14 cellular contexts compared by ENCODE assay signal in genomic region chr16:85180047-85180878, GRCh38.
DNase-seq lines count a peak whose midpoint lies in the region; ATAC-seq and TF ChIP-seq lines count a peak whose summit lies in the region.
"Had no signal": no experiment of that assay in that cellular context is flagged by ENCODE, and none has a peak within 500 bp of the region (broad histone marks: within the 10 kb centered on the region; RNA-seq: fewer than 3 reads in every experiment).

No MANE protein-coding gene starts in this region.

- H3K9me3 ChIP-seq in right cardiac atrium (ENCODE audit: control insufficient read depth, low read length) (no peaks in the 10 kb centered on the region), adrenal gland (replicated peaks in 1 of 3) (peaks cover 0 to 8% (median 0%) of the 10 kb centered on the region in 3 donors), lower lobe of right lung (peaks cover 15% of the 10 kb centered on the region)

- peaks cover 5% of the 10 kb centered on the region for H3K4me1 ChIP-seq in right cardiac atrium (ENCODE audit: control insufficient read depth, insufficient read depth, low read length)
- H3K4me1 ChIP-seq in adrenal gland (replicated peaks in 1 of 2) = peaks cover 22 to 39% of the 10 kb centered on the region in 2 donors
- H3K4me1 ChIP-seq in lower lobe of right lung = peaks cover 16% of the 10 kb centered on the region
- H3K4me1 ChIP-seq: Caco-2 had no signal

- DNase-seq in right cardiac atrium (peak in 2 of 3 donors; percentile 4 to 42), cardiac septum (ENCODE audit: low spot score) (no peak), adrenal gland (no peak), lower lobe of right lung (peak; percentile 30), NCI-H1436 (lab: John Stamatoyannopoulos, UW) (no peak)
- DNase-seq in activated CD8-positive, alpha-beta memory T cell treated with anti-CD3 and anti-CD28 coated beads, Interleukin-2, amount 50 U/mL, for 4 hours = no peak
- DNase-seq: Caco-2; CD8-positive, alpha-beta memory T cell; DMS53; GF-D8; H7 had no signal

- peaks cover 0 to 5% of the 10 kb centered on the region in 2 donors for H3K36me3 ChIP-seq in adrenal gland (replicated peaks in 1 of 2)
- H3K36me3 ChIP-seq in lower lobe of right lung = no peaks in the 10 kb centered on the region

- no peaks in the 10 kb centered on the region for H3K27me3 ChIP-seq in right cardiac atrium (ENCODE audit: control insufficient read depth, insufficient read depth)
- H3K27me3 ChIP-seq in adrenal gland = no peaks in the 10 kb centered on the region
- no peaks in the 10 kb centered on the region for H3K27me3 ChIP-seq in lower lobe of right lung (ENCODE audit: low read depth)

- TF ChIP-seq POLR2A in adrenal gland (IDR thresholded peaks at IDR 0.05) = no peak

- 92% methylated on average over 25 of the region's 25 CpGs for WGBS in right cardiac atrium
- 80 to 88% (median 84%) methylated on average over 10 to 25 of the region's 25 CpGs for WGBS in adrenal gland, 4 donors

- no peak for TF ChIP-seq CTCF in adrenal gland (IDR thresholded peaks at IDR 0.05)
- TF ChIP-seq CTCF in lower lobe of right lung (IDR thresholded peaks at IDR 0.05) = no peak

- H3K27ac ChIP-seq in right cardiac atrium (ENCODE audit: low read length) (no peak overlapping the region), adrenal gland (peak overlapping the region in 4 of 5 donors; percentile 78 to 96 (median 84)), lower lobe of right lung (no peak overlapping the region)
- H3K27ac ChIP-seq: BLaER1, GM23248 had no signal

- ATAC-seq in right cardiac atrium = no peak
- ATAC-seq in lower lobe of right lung = no peak
- ATAC-seq in GM21619 (IDR thresholded peaks at IDR 0.05; ENCODE audit: unreplicated experiment) = no peak

- H3K4me3 ChIP-seq in right cardiac atrium (ENCODE audit: low read length) (no peak overlapping the region), adrenal gland (no peak overlapping the region), lower lobe of right lung (no peak overlapping the region)
- H3K4me3 ChIP-seq: BLaER1, GM23248 had no signal

- intact Hi-C loops in right cardiac atrium (cut with DNase I) (no loop called here), cardiac septum (cut with DNase I) (no loop called here), adrenal gland (cut with DNase I) (no loop called here), lower lobe of right lung (cut with DNase I) (no loop called here)

Comparison
In these comparisons a context has a peak if more than half of its experiments do, and no peak if none do; other contexts are left out.
1. DNase-seq: peak in right cardiac atrium (2 of 3) and lower lobe of right lung (single experiment); none in cardiac septum (single experiment), adrenal gland (0 of 7), activated CD8-positive, alpha-beta memory T cell treated with anti-CD3 and anti-CD28 coated beads, Interleukin-2, amount 50 U/mL, for 4 hours (single experiment) and NCI-H1436 (single experiment).
2. H3K27ac ChIP-seq: peak in adrenal gland (4 of 5); none in right cardiac atrium (single experiment) and lower lobe of right lung (single experiment).